1 cellular context compared by ENCODE assay signal in the genomic region with DNA sequence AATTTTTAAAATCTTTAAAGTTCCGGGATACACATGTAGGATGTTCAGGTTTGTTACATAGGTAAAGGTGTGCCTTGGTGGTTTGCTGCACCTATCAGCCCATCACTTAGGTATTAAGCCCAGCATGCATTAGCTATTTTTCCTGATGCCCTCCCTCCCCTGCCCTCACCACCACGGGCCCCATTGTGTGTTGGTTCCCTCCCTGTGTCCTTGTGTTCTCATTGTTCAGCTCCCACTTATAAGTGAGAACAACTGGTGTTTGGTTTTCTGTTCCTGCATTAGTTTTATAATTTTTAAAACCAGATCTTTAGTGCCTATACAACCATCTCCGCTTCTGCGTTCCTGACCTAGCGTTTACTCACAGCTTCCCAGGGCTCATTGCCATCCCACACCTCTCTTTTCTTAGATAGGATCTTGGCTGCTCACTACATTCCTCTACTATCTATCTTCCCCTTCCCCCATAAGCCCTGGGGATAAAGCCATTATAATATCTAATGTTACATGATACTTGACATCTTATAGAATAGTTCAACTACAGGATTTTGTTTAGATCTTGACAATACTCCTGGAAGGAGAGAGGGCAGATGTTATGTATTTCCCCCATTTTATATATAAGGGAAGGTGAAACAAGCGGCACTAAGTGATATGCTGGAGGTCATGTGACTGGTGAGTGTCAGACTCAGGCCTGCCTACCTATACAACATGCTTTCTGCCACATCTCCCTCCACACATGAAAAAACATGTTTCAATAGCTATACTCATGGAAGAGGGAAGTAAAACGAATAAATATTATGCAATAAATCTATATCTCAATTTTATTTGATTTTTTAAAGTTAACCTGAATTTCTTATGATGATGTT.
TF ChIP-seq lines count a peak whose summit lies in the region.

No MANE protein-coding gene starts in this region.

TF ChIP-seq in K562, 482 proteins besides CTCF, POLR2A, EP300 and RAD21 (continued from another document and continues in another):
- TF ChIP-seq, protein P1, sequence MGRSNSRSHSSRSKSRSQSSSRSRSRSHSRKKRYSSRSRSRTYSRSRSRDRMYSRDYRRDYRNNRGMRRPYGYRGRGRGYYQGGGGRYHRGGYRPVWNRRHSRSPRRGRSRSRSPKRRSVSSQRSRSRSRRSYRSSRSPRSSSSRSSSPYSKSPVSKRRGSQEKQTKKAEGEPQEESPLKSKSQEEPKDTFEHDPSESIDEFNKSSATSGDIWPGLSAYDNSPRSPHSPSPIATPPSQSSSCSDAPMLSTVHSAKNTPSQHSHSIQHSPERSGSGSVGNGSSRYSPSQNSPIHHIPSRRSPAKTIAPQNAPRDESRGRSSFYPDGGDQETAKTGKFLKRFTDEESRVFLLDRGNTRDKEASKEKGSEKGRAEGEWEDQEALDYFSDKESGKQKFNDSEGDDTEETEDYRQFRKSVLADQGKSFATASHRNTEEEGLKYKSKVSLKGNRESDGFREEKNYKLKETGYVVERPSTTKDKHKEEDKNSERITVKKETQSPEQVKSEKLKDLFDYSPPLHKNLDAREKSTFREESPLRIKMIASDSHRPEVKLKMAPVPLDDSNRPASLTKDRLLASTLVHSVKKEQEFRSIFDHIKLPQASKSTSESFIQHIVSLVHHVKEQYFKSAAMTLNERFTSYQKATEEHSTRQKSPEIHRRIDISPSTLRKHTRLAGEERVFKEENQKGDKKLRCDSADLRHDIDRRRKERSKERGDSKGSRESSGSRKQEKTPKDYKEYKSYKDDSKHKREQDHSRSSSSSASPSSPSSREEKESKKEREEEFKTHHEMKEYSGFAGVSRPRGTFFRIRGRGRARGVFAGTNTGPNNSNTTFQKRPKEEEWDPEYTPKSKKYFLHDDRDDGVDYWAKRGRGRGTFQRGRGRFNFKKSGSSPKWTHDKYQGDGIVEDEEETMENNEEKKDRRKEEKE (IDR thresholded peaks at IDR 0.05; ENCODE audit: borderline replicate concordance in 1 of 2, control insufficient read depth in 1 of 2, low read depth in 2 of 2, low read length in 1 of 2), result no peak
- no peak for TF ChIP-seq POLR2AphosphoS5 (IDR thresholded peaks at IDR 0.05; ENCODE audit: control insufficient read depth, insufficient read depth, low read depth, low read length)
- TF ChIP-seq, protein P2, sequence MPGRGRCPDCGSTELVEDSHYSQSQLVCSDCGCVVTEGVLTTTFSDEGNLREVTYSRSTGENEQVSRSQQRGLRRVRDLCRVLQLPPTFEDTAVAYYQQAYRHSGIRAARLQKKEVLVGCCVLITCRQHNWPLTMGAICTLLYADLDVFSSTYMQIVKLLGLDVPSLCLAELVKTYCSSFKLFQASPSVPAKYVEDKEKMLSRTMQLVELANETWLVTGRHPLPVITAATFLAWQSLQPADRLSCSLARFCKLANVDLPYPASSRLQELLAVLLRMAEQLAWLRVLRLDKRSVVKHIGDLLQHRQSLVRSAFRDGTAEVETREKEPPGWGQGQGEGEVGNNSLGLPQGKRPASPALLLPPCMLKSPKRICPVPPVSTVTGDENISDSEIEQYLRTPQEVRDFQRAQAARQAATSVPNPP (IDR thresholded peaks at IDR 0.05; ENCODE audit: borderline replicate concordance, insufficient read depth, insufficient read length), result no peak
- no peak for TF ChIP-seq SAFB2 (IDR thresholded peaks at IDR 0.05; ENCODE audit: borderline replicate concordance, low read depth, low read length, severe bottlenecking)
- no peak for TF ChIP-seq TCFL5 (CRISPR knock-in tag; conservative IDR thresholded peaks at IDR 0.05)
- no peak for TF ChIP-seq GATAD2A (IDR thresholded peaks at IDR 0.05)
- TF ChIP-seq, protein P3, sequence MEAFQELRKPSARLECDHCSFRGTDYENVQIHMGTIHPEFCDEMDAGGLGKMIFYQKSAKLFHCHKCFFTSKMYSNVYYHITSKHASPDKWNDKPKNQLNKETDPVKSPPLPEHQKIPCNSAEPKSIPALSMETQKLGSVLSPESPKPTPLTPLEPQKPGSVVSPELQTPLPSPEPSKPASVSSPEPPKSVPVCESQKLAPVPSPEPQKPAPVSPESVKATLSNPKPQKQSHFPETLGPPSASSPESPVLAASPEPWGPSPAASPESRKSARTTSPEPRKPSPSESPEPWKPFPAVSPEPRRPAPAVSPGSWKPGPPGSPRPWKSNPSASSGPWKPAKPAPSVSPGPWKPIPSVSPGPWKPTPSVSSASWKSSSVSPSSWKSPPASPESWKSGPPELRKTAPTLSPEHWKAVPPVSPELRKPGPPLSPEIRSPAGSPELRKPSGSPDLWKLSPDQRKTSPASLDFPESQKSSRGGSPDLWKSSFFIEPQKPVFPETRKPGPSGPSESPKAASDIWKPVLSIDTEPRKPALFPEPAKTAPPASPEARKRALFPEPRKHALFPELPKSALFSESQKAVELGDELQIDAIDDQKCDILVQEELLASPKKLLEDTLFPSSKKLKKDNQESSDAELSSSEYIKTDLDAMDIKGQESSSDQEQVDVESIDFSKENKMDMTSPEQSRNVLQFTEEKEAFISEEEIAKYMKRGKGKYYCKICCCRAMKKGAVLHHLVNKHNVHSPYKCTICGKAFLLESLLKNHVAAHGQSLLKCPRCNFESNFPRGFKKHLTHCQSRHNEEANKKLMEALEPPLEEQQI (IDR thresholded peaks at IDR 0.05), result no peak
- no peak for TF ChIP-seq DNMT1 (IDR thresholded peaks at IDR 0.05)
- TF ChIP-seq SNIP1 (IDR thresholded peaks at IDR 0.05; ENCODE audit: low read depth), result no peak
- TF ChIP-seq MTA2 (IDR thresholded peaks at IDR 0.05; ENCODE audit: low read depth), result no peak
- TF ChIP-seq PHB2 (IDR thresholded peaks at IDR 0.05; ENCODE audit: low read depth), result no peak
- TF ChIP-seq, protein P4, sequence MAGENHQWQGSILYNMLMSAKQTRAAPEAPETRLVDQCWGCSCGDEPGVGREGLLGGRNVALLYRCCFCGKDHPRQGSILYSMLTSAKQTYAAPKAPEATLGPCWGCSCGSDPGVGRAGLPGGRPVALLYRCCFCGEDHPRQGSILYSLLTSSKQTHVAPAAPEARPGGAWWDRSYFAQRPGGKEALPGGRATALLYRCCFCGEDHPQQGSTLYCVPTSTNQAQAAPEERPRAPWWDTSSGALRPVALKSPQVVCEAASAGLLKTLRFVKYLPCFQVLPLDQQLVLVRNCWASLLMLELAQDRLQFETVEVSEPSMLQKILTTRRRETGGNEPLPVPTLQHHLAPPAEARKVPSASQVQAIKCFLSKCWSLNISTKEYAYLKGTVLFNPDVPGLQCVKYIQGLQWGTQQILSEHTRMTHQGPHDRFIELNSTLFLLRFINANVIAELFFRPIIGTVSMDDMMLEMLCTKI (IDR thresholded peaks at IDR 0.05; ENCODE audit: partially characterized antibody), result no peak
- no peak for TF ChIP-seq ASH1L (IDR thresholded peaks at IDR 0.05; ENCODE audit: borderline replicate concordance, low read depth, partially characterized antibody)
- no peak for TF ChIP-seq GTF2F1 (IDR thresholded peaks at IDR 0.05; ENCODE audit: low read depth, low read length)
- no peak for TF ChIP-seq NFRKB (IDR thresholded peaks at IDR 0.05; ENCODE audit: low read depth)
- TF ChIP-seq ETV6 (IDR thresholded peaks at IDR 0.05; ENCODE audit: borderline replicate concordance in 1 of 2, low read depth in 2 of 2, low read length in 1 of 2), result no peak
- TF ChIP-seq ETV6 (CRISPR knock-in tag; IDR thresholded peaks at IDR 0.05; ENCODE audit: borderline replicate concordance), result no peak
- no peak for TF ChIP-seq E2F3 (CRISPR knock-in tag; IDR thresholded peaks at IDR 0.05)
- no peak for TF ChIP-seq ILK (tag; IDR thresholded peaks at IDR 0.05; ENCODE audit: borderline replicate concordance, low read depth)
- TF ChIP-seq, protein P5, sequence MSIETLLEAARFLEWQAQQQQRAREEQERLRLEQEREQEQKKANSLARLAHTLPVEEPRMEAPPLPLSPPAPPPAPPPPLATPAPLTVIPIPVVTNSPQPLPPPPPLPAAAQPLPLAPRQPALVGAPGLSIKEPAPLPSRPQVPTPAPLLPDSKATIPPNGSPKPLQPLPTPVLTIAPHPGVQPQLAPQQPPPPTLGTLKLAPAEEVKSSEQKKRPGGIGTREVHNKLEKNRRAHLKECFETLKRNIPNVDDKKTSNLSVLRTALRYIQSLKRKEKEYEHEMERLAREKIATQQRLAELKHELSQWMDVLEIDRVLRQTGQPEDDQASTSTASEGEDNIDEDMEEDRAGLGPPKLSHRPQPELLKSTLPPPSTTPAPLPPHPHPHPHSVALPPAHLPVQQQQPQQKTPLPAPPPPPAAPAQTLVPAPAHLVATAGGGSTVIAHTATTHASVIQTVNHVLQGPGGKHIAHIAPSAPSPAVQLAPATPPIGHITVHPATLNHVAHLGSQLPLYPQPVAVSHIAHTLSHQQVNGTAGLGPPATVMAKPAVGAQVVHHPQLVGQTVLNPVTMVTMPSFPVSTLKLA (conservative IDR thresholded peaks at IDR 0.05), result 0 out of 4 replicates have a peak, but pooled peaks of 1 of the 2 experiments have one; percentile 15
- TF ChIP-seq, protein P6, sequence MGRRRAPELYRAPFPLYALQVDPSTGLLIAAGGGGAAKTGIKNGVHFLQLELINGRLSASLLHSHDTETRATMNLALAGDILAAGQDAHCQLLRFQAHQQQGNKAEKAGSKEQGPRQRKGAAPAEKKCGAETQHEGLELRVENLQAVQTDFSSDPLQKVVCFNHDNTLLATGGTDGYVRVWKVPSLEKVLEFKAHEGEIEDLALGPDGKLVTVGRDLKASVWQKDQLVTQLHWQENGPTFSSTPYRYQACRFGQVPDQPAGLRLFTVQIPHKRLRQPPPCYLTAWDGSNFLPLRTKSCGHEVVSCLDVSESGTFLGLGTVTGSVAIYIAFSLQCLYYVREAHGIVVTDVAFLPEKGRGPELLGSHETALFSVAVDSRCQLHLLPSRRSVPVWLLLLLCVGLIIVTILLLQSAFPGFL (CRISPR knock-in tag; IDR thresholded peaks at IDR 0.05), result no peak
- TF ChIP-seq, protein P7, sequence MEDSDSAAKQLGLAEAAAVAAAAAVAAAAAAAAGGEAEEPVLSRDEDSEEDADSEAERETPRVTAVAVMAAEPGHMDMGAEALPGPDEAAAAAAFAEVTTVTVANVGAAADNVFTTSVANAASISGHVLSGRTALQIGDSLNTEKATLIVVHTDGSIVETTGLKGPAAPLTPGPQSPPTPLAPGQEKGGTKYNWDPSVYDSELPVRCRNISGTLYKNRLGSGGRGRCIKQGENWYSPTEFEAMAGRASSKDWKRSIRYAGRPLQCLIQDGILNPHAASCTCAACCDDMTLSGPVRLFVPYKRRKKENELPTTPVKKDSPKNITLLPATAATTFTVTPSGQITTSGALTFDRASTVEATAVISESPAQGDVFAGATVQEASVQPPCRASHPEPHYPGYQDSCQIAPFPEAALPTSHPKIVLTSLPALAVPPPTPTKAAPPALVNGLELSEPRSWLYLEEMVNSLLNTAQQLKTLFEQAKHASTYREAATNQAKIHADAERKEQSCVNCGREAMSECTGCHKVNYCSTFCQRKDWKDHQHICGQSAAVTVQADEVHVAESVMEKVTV (CRISPR knock-in tag; IDR thresholded peaks at IDR 0.05), result no peak
- TF ChIP-seq KDM2B (CRISPR knock-in tag; IDR thresholded peaks at IDR 0.05), result no peak
- no peak for TF ChIP-seq HDAC3 (IDR thresholded peaks at IDR 0.05; ENCODE audit: borderline replicate concordance, partially characterized antibody)
- TF ChIP-seq ATF1 (CRISPR knock-in tag; IDR thresholded peaks at IDR 0.05), result no peak
- no peak for TF ChIP-seq ATF1 (tag; IDR thresholded peaks at IDR 0.05)
- TF ChIP-seq SMARCA4 (IDR thresholded peaks at IDR 0.05), result peak; percentile 40; the same call in 1 of the 2 replicates
- peak; percentile 40; the same call in 1 of the 2 replicates for TF ChIP-seq DPF2 (IDR thresholded peaks at IDR 0.05)
- TF ChIP-seq ZEB2 (IDR thresholded peaks at IDR 0.05), result 0 out of 2 replicates have a peak, but pooled peaks have one; percentile 28
- no peak for TF ChIP-seq CREM (IDR thresholded peaks at IDR 0.05; ENCODE audit: low read depth)
- TF ChIP-seq, protein P8, sequence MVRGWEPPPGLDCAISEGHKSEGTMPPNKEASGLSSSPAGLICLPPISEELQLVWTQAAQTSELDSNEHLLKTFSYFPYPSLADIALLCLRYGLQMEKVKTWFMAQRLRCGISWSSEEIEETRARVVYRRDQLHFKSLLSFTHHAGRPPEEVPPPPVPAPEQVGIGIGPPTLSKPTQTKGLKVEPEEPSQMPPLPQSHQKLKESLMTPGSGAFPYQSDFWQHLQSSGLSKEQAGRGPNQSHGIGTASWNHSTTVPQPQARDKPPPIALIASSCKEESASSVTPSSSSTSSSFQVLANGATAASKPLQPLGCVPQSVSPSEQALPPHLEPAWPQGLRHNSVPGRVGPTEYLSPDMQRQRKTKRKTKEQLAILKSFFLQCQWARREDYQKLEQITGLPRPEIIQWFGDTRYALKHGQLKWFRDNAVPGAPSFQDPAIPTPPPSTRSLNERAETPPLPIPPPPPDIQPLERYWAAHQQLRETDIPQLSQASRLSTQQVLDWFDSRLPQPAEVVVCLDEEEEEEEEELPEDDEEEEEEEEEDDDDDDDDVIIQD (CRISPR knock-in tag; IDR thresholded peaks at IDR 0.05), result no peak
- TF ChIP-seq ZBTB1 (CRISPR knock-in tag; IDR thresholded peaks at IDR 0.05; ENCODE audit: borderline replicate concordance, low read depth), result no peak
- TF ChIP-seq ZFP1 (CRISPR knock-in tag; IDR thresholded peaks at IDR 0.05), result no peak
- peak; percentile 85; the same call in 1 of the 2 replicates for TF ChIP-seq TOE1 (IDR thresholded peaks at IDR 0.05; ENCODE audit: borderline replicate concordance)
- no peak for TF ChIP-seq TOE1 (CRISPR knock-in tag; IDR thresholded peaks at IDR 0.05; ENCODE audit: borderline replicate concordance, low read depth)
- no peak for TF ChIP-seq ZNF584 (CRISPR knock-in tag; IDR thresholded peaks at IDR 0.05; ENCODE audit: low read depth)
- TF ChIP-seq LARP7 (IDR thresholded peaks at IDR 0.05), result no peak
- TF ChIP-seq, protein P9, sequence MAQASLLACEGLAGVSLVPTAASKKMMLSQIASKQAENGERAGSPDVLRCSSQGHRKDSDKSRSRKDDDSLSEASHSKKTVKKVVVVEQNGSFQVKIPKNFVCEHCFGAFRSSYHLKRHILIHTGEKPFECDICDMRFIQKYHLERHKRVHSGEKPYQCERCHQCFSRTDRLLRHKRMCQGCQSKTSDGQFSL (CRISPR knock-in tag; IDR thresholded peaks at IDR 0.05), result no peak
- TF ChIP-seq, protein P9 (tag; IDR thresholded peaks at IDR 0.05), result no peak
- TF ChIP-seq CBFA2T2 (conservative IDR thresholded peaks at IDR 0.05), result 0 out of 2 replicates have a peak, but pooled peaks have one; percentile 10
- TF ChIP-seq, protein P10, sequence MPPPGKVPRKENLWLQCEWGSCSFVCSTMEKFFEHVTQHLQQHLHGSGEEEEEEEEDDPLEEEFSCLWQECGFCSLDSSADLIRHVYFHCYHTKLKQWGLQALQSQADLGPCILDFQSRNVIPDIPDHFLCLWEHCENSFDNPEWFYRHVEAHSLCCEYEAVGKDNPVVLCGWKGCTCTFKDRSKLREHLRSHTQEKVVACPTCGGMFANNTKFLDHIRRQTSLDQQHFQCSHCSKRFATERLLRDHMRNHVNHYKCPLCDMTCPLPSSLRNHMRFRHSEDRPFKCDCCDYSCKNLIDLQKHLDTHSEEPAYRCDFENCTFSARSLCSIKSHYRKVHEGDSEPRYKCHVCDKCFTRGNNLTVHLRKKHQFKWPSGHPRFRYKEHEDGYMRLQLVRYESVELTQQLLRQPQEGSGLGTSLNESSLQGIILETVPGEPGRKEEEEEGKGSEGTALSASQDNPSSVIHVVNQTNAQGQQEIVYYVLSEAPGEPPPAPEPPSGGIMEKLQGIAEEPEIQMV (tag; conservative IDR thresholded peaks at IDR 0.05; ENCODE audit: low read depth), result no peak
- TF ChIP-seq KLF6 (CRISPR knock-in tag; IDR thresholded peaks at IDR 0.05; ENCODE audit: borderline replicate concordance), result no peak
- no peak for TF ChIP-seq MEF2A (IDR thresholded peaks at IDR 0.05; ENCODE audit: control insufficient read depth, low read depth, low read length)
